Comparison of ENCODE assay signal across 2 cellular contexts in genomic region chr12:120725151-120725658, GRCh38.
TF ChIP-seq lines count a peak whose summit lies in the region.

No MANE protein-coding gene starts in this region.

TF ChIP-seq in IMR-90, 13 proteins besides CTCF, POLR2A, EP300 and RAD21 (continued from another document):
- TF ChIP-seq RFX5 (IDR thresholded peaks at IDR 0.05; ENCODE audit: low read depth, low read length) (no peak), SMC3 (IDR thresholded peaks at IDR 0.05; ENCODE audit: low read depth, low read length) (no peak), USF2 (IDR thresholded peaks at IDR 0.05; ENCODE audit: low read depth, low read length) (no peak), MAZ (IDR thresholded peaks at IDR 0.05; ENCODE audit: borderline replicate concordance, low read depth, low read length) (no peak), FOS (IDR thresholded peaks at IDR 0.05; ENCODE audit: low read depth, low read length) (no peak), RCOR1 (IDR thresholded peaks at IDR 0.05; ENCODE audit: insufficient replicate concordance, low read length) (no peak), ELK1 (IDR thresholded peaks at IDR 0.05; ENCODE audit: borderline replicate concordance, low read depth, low read length) (no peak), NFE2L2 (IDR thresholded peaks at IDR 0.05; ENCODE audit: low read depth, low read length) (no peak), MAFK (IDR thresholded peaks at IDR 0.05; ENCODE audit: low read depth, low read length) (no peak), MXI1 (IDR thresholded peaks at IDR 0.05; ENCODE audit: borderline replicate concordance, low read depth, low read length) (no peak)

TF ChIP-seq in neural cell, 6 proteins besides CTCF, POLR2A, EP300 and RAD21 (continued from another document):
- TF ChIP-seq POLR2AphosphoS5 (IDR thresholded peaks at IDR 0.05) = no peak
- TF ChIP-seq, protein P1, sequence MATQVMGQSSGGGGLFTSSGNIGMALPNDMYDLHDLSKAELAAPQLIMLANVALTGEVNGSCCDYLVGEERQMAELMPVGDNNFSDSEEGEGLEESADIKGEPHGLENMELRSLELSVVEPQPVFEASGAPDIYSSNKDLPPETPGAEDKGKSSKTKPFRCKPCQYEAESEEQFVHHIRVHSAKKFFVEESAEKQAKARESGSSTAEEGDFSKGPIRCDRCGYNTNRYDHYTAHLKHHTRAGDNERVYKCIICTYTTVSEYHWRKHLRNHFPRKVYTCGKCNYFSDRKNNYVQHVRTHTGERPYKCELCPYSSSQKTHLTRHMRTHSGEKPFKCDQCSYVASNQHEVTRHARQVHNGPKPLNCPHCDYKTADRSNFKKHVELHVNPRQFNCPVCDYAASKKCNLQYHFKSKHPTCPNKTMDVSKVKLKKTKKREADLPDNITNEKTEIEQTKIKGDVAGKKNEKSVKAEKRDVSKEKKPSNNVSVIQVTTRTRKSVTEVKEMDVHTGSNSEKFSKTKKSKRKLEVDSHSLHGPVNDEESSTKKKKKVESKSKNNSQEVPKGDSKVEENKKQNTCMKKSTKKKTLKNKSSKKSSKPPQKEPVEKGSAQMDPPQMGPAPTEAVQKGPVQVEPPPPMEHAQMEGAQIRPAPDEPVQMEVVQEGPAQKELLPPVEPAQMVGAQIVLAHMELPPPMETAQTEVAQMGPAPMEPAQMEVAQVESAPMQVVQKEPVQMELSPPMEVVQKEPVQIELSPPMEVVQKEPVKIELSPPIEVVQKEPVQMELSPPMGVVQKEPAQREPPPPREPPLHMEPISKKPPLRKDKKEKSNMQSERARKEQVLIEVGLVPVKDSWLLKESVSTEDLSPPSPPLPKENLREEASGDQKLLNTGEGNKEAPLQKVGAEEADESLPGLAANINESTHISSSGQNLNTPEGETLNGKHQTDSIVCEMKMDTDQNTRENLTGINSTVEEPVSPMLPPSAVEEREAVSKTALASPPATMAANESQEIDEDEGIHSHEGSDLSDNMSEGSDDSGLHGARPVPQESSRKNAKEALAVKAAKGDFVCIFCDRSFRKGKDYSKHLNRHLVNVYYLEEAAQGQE (IDR thresholded peaks at IDR 0.05; ENCODE audit: borderline replicate concordance) = no peak
- TF ChIP-seq MXI1 (conservative IDR thresholded peaks at IDR 0.05; ENCODE audit: poor library complexity, severe bottlenecking) = no peak
